1 cellular context compared by ENCODE assay signal in the genomic region with DNA sequence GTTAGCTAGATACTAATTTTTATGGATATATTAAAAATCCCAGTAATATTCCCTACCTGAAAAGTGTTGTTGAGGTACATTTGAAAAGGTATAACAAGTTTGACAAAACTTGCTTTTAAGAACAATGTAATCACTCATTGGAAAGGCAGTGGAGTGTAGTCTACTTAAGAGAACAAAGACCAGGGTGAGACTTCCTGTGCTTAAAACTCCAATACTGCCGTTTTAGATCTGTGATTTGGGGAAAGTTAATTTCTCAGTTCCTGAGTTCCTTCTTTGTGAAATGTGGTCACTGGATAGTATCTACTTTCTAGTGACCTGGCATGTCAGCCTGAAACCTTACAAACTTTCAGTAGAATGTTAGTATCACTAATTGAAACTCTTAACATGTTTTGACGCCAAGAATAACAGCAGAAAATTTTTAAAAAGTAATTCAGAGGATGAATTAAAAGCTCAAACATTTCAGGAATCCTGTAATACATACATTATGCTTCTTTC.
TF ChIP-seq lines count a peak whose summit lies in the region.

No MANE protein-coding gene starts in this region.

TF ChIP-seq in IMR-90, 13 proteins besides CTCF, POLR2A, EP300 and RAD21 (continued from another document):
- TF ChIP-seq, protein P1, sequence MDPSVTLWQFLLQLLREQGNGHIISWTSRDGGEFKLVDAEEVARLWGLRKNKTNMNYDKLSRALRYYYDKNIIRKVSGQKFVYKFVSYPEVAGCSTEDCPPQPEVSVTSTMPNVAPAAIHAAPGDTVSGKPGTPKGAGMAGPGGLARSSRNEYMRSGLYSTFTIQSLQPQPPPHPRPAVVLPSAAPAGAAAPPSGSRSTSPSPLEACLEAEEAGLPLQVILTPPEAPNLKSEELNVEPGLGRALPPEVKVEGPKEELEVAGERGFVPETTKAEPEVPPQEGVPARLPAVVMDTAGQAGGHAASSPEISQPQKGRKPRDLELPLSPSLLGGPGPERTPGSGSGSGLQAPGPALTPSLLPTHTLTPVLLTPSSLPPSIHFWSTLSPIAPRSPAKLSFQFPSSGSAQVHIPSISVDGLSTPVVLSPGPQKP (IDR thresholded peaks at IDR 0.05; ENCODE audit: borderline replicate concordance, low read depth, low read length), result no peak
- TF ChIP-seq, protein P2, sequence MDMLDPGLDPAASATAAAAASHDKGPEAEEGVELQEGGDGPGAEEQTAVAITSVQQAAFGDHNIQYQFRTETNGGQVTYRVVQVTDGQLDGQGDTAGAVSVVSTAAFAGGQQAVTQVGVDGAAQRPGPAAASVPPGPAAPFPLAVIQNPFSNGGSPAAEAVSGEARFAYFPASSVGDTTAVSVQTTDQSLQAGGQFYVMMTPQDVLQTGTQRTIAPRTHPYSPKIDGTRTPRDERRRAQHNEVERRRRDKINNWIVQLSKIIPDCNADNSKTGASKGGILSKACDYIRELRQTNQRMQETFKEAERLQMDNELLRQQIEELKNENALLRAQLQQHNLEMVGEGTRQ (IDR thresholded peaks at IDR 0.05; ENCODE audit: low read depth, low read length), result no peak
- TF ChIP-seq CEBPB (IDR thresholded peaks at IDR 0.05; ENCODE audit: low read depth, low read length), result no peak
- TF ChIP-seq MXI1 (IDR thresholded peaks at IDR 0.05; ENCODE audit: borderline replicate concordance, low read depth, low read length), result no peak
